8 cellular contexts compared by ENCODE assay signal in genomic region chr2:100103527-100104252, GRCh38. TPM values are rescaled to one million over a fixed set of nuclear protein-coding genes. Genes with fewer than 3 reads are reported as not detected.
DNase-seq lines count a peak whose midpoint lies in the region; ATAC-seq and TF ChIP-seq lines count a peak whose summit lies in the region.
"Not testable (repeated sequence)": the region's sequence is repeated elsewhere in the genome, so short reads cannot be mapped to it uniquely, and the experiment has no call there.

No MANE protein-coding gene starts in this region.

- not testable (repeated sequence) for H3K4me1 Mint-ChIP-seq in CD8-positive, alpha-beta T cell (ENCODE audit: low read depth); activated CD4-positive, alpha-beta T cell treated with anti-CD3 and anti-CD28 coated beads, Interleukin-2, amount 10 ng/mL, durations not matched to agents 24 days and 14 days
- H3K4me1 Mint-ChIP-seq in chondrocyte (ENCODE audit: low read depth) (peaks cover 40% of the 10 kb centered on the region), mesothelial cell of epicardium (peaks cover 20% of the 10 kb centered on the region), progenitor cell of endocrine pancreas (ENCODE audit: low read depth) (peaks cover 17% of the 10 kb centered on the region)

- POLR2A ChIA-PET in CD8-positive, alpha-beta T cell (lab: Charles Lee), result not testable (repeated sequence)

- WGBS in upper lobe of left lung, 2 donors, result 9 to 63% methylated on average over 7 to 15 of the region's 39 CpGs

- TF ChIP-seq EP300 in upper lobe of left lung (IDR thresholded peaks at IDR 0.05), result not testable (repeated sequence)

- DNase-seq in CD8-positive, alpha-beta T cell; LNCaP clone FGC (ENCODE audit: low read depth); chondrocyte (ENCODE audit: low spot score); left cardiac atrium; mesothelial cell of epicardium (ENCODE audit: low spot score in 2 of 2, unreplicated experiment in 2 of 2); progenitor cell of endocrine pancreas (ENCODE audit: low spot score, unreplicated experiment): not testable (repeated sequence)
- peak; percentile 37 for DNase-seq in activated CD4-positive, alpha-beta T cell treated with anti-CD3 and anti-CD28 coated beads, Interleukin-2, amount 10 ng/mL, durations not matched to agents 24 days and 14 days
- DNase-seq in upper lobe of left lung, result peak in 1 of 2 donors; percentile 82

- not testable (repeated sequence) for H3K27ac Mint-ChIP-seq in CD8-positive, alpha-beta T cell; activated CD4-positive, alpha-beta T cell treated with anti-CD3 and anti-CD28 coated beads, Interleukin-2, amount 10 ng/mL, durations not matched to agents 24 days and 14 days; mesothelial cell of epicardium; progenitor cell of endocrine pancreas
- H3K27ac Mint-ChIP-seq in chondrocyte (ENCODE audit: unreplicated experiment), result peak overlapping the region; percentile 77

- H3K4me1 ChIP-seq in CD8-positive, alpha-beta T cell (ENCODE audit: insufficient read depth, low read length), result not testable (repeated sequence)
- peaks cover 14 to 22% (median 16%) of the 10 kb centered on the region in 4 donors for H3K4me1 ChIP-seq in upper lobe of left lung

- not testable (repeated sequence) for H3K27ac ChIP-seq in CD8-positive, alpha-beta T cell (ENCODE audit: low read depth, low read length)
- peak overlapping the region in 2 of 4 donors; percentile 17 to 74 for H3K27ac ChIP-seq in upper lobe of left lung

- H3K27me3 Mint-ChIP-seq in CD8-positive, alpha-beta T cell (ENCODE audit: low read depth), result peaks cover 15% of the 10 kb centered on the region
- peaks cover 24% of the 10 kb centered on the region for H3K27me3 Mint-ChIP-seq in activated CD4-positive, alpha-beta T cell treated with anti-CD3 and anti-CD28 coated beads, Interleukin-2, amount 10 ng/mL, durations not matched to agents 24 days and 14 days
- not testable (repeated sequence) for H3K27me3 Mint-ChIP-seq in chondrocyte (ENCODE audit: low read depth)
- H3K27me3 Mint-ChIP-seq in mesothelial cell of epicardium (ENCODE audit: low read depth) (peaks cover 59% of the 10 kb centered on the region), progenitor cell of endocrine pancreas (peaks cover 26% of the 10 kb centered on the region)

- not testable (repeated sequence) for H3K27me3 ChIP-seq in CD8-positive, alpha-beta T cell (ENCODE audit: insufficient read depth, low read length); upper lobe of left lung

- H3K9me3 Mint-ChIP-seq in CD8-positive, alpha-beta T cell; activated CD4-positive, alpha-beta T cell treated with anti-CD3 and anti-CD28 coated beads, Interleukin-2, amount 10 ng/mL, durations not matched to agents 24 days and 14 days; chondrocyte (ENCODE audit: low read depth); mesothelial cell of epicardium; progenitor cell of endocrine pancreas (ENCODE audit: low read depth): not testable (repeated sequence)

- not testable (repeated sequence) for H3K4me3 ChIP-seq in CD8-positive, alpha-beta T cell (ENCODE audit: low read depth, low read length)
- peak overlapping the region; percentile 33 for H3K4me3 ChIP-seq in LNCaP clone FGC (ENCODE audit: low read depth, low read length)
- peak overlapping the region in 3 of 4 donors; percentile 44 to 72 (median 59) for H3K4me3 ChIP-seq in upper lobe of left lung

- not testable (repeated sequence) for TF ChIP-seq POLR2A in upper lobe of left lung (IDR thresholded peaks at IDR 0.05)

- CTCF ChIA-PET in CD8-positive, alpha-beta T cell (lab: Charles Lee), result not testable (repeated sequence)

- intact Hi-C loops in CD8-positive, alpha-beta T cell (cut with DNase I, micrococcal nuclease); activated CD4-positive, alpha-beta T cell treated with anti-CD3 and anti-CD28 coated beads, Interleukin-2, amount 10 ng/mL, durations not matched to agents 24 days and 14 days (cut with micrococcal nuclease); left cardiac atrium (cut with DNase I): not testable (repeated sequence)

- H3K4me3 Mint-ChIP-seq in CD8-positive, alpha-beta T cell, result peak overlapping the region; percentile 45
- H3K4me3 Mint-ChIP-seq in activated CD4-positive, alpha-beta T cell treated with anti-CD3 and anti-CD28 coated beads, Interleukin-2, amount 10 ng/mL, durations not matched to agents 24 days and 14 days, result not testable (repeated sequence)
- H3K4me3 Mint-ChIP-seq in chondrocyte (ENCODE audit: unreplicated experiment), result peak overlapping the region; percentile 79
- H3K4me3 Mint-ChIP-seq in mesothelial cell of epicardium, result peak overlapping the region; percentile 60
- H3K4me3 Mint-ChIP-seq in progenitor cell of endocrine pancreas (ENCODE audit: low read depth), result peak overlapping the region; percentile 60

- H3K36me3 Mint-ChIP-seq in CD8-positive, alpha-beta T cell; activated CD4-positive, alpha-beta T cell treated with anti-CD3 and anti-CD28 coated beads, Interleukin-2, amount 10 ng/mL, durations not matched to agents 24 days and 14 days (ENCODE audit: low read depth); chondrocyte (ENCODE audit: low read depth); mesothelial cell of epicardium; progenitor cell of endocrine pancreas (ENCODE audit: insufficient read depth): not testable (repeated sequence)

- H3K9me3 ChIP-seq in CD8-positive, alpha-beta T cell (ENCODE audit: low read length); upper lobe of left lung: not testable (repeated sequence)

- not testable (repeated sequence) for TF ChIP-seq CTCF in CD8-positive, alpha-beta T cell (IDR thresholded peaks at IDR 0.05); LNCaP clone FGC (IDR thresholded peaks at IDR 0.05; ENCODE audit: control insufficient read depth, extremely low read depth, insufficient read depth); chondrocyte (IDR thresholded peaks at IDR 0.05); mesothelial cell of epicardium (IDR thresholded peaks at IDR 0.05; ENCODE audit: unreplicated experiment); progenitor cell of endocrine pancreas (IDR thresholded peaks at IDR 0.05; ENCODE audit: unreplicated experiment); upper lobe of left lung (IDR thresholded peaks at IDR 0.05)

- not testable (repeated sequence) for H3K36me3 ChIP-seq in CD8-positive, alpha-beta T cell (ENCODE audit: insufficient read depth, low read length); upper lobe of left lung

- ATAC-seq in CD8-positive, alpha-beta T cell, result not testable (repeated sequence)
- peak; percentile 8 to 17 for ATAC-seq in left cardiac atrium
- peak in 1 of 2 donors; percentile 22 for ATAC-seq in upper lobe of left lung (ENCODE audit: low FRiP score in 2 of 2)

RNA-seq across cellular contexts. Expression of gene AFF3, which starts 38.7 kb away (rescaled TPM):
- total RNA-seq in CD8-positive, alpha-beta T cell, result 1 to 10 TPM; 5.0 to 5.5 TPM
- total RNA-seq in activated CD4-positive, alpha-beta T cell treated with anti-CD3 and anti-CD28 coated beads, Interleukin-2, amount 10 ng/mL, durations not matched to agents 24 days and 14 days, result 5.7 and 5.9 TPM in 2 replicates
- 113 to 172 TPM (median 127 TPM) in 3 replicates for total RNA-seq in chondrocyte
- total RNA-seq in left cardiac atrium, result 10 to 100 TPM; 20.8 to 22.8 TPM
- total RNA-seq in mesothelial cell of epicardium, result 14.4 to 15.6 TPM (median 14.7 TPM) in 3 replicates
- total RNA-seq in progenitor cell of endocrine pancreas, result 7.3 and 7.5 TPM in 2 replicates
- total RNA-seq in upper lobe of left lung, result 100 to 1,000 TPM in 1 of 6 donors, 10 to 100 TPM in 5; 21.0 to 195 (median 47.9) TPM
